2 cellular contexts compared by ENCODE assay signal in genomic region chr13:41935501-41935900, GRCh38.
TF ChIP-seq lines count a peak whose summit lies in the region.

No MANE protein-coding gene starts in this region.

TF ChIP-seq in HepG2, 621 proteins besides CTCF, POLR2A, EP300 and RAD21:
- no peak for TF ChIP-seq THAP8 (CRISPR knock-in tag; IDR thresholded peaks at IDR 0.05; ENCODE audit: borderline replicate concordance)
- TF ChIP-seq ZNF44 (CRISPR knock-in tag; IDR thresholded peaks at IDR 0.05), result no peak
- TF ChIP-seq SP2 (CRISPR knock-in tag; IDR thresholded peaks at IDR 0.05), result no peak
- TF ChIP-seq GMEB1 (CRISPR knock-in tag; IDR thresholded peaks at IDR 0.05; ENCODE audit: borderline replicate concordance), result no peak
- no peak for TF ChIP-seq RXRB (CRISPR knock-in tag; IDR thresholded peaks at IDR 0.05; ENCODE audit: borderline replicate concordance)
- TF ChIP-seq MEIS1 (CRISPR knock-in tag; IDR thresholded peaks at IDR 0.05; ENCODE audit: borderline replicate concordance), result no peak
- no peak for TF ChIP-seq ZNF362 (CRISPR knock-in tag; IDR thresholded peaks at IDR 0.05; ENCODE audit: borderline replicate concordance)
- no peak for TF ChIP-seq NCOA5 (CRISPR knock-in tag; IDR thresholded peaks at IDR 0.05)
- TF ChIP-seq SETDB1 (CRISPR knock-in tag; IDR thresholded peaks at IDR 0.05; ENCODE audit: borderline replicate concordance), result no peak
- no peak for TF ChIP-seq MED8 (CRISPR knock-in tag; IDR thresholded peaks at IDR 0.05; ENCODE audit: insufficient replicate concordance)
TF ChIP-seq in HepG2: peak in this region for 0.

TF ChIP-seq in K562, 482 proteins besides CTCF, POLR2A, EP300 and RAD21:
- TF ChIP-seq ARID3A (IDR thresholded peaks at IDR 0.05; ENCODE audit: borderline replicate concordance, low read depth, low read length), result no peak
- TF ChIP-seq ZBTB5 (IDR thresholded peaks at IDR 0.05), result no peak
- TF ChIP-seq STAT5B (CRISPR knock-in tag; IDR thresholded peaks at IDR 0.05), result no peak
- TF ChIP-seq ZNF133 (CRISPR knock-in tag; IDR thresholded peaks at IDR 0.05), result no peak
- TF ChIP-seq TRIM24 (IDR thresholded peaks at IDR 0.05), result no peak
- no peak for TF ChIP-seq U2AF1 (optimal IDR thresholded peaks at IDR 0.05; ENCODE audit: low read depth, low read length)
- TF ChIP-seq ZNF384 (IDR thresholded peaks at IDR 0.05; ENCODE audit: low read depth, low read length), result no peak
